1 cellular context compared by ENCODE assay signal in genomic region chr22:30754971-30755759, GRCh38.
TF ChIP-seq lines count a peak whose summit lies in the region.

No MANE protein-coding gene starts in this region.

TF ChIP-seq in HepG2, 621 proteins besides CTCF, POLR2A, EP300 and RAD21 (continued from another document):
- TF ChIP-seq, protein P1, sequence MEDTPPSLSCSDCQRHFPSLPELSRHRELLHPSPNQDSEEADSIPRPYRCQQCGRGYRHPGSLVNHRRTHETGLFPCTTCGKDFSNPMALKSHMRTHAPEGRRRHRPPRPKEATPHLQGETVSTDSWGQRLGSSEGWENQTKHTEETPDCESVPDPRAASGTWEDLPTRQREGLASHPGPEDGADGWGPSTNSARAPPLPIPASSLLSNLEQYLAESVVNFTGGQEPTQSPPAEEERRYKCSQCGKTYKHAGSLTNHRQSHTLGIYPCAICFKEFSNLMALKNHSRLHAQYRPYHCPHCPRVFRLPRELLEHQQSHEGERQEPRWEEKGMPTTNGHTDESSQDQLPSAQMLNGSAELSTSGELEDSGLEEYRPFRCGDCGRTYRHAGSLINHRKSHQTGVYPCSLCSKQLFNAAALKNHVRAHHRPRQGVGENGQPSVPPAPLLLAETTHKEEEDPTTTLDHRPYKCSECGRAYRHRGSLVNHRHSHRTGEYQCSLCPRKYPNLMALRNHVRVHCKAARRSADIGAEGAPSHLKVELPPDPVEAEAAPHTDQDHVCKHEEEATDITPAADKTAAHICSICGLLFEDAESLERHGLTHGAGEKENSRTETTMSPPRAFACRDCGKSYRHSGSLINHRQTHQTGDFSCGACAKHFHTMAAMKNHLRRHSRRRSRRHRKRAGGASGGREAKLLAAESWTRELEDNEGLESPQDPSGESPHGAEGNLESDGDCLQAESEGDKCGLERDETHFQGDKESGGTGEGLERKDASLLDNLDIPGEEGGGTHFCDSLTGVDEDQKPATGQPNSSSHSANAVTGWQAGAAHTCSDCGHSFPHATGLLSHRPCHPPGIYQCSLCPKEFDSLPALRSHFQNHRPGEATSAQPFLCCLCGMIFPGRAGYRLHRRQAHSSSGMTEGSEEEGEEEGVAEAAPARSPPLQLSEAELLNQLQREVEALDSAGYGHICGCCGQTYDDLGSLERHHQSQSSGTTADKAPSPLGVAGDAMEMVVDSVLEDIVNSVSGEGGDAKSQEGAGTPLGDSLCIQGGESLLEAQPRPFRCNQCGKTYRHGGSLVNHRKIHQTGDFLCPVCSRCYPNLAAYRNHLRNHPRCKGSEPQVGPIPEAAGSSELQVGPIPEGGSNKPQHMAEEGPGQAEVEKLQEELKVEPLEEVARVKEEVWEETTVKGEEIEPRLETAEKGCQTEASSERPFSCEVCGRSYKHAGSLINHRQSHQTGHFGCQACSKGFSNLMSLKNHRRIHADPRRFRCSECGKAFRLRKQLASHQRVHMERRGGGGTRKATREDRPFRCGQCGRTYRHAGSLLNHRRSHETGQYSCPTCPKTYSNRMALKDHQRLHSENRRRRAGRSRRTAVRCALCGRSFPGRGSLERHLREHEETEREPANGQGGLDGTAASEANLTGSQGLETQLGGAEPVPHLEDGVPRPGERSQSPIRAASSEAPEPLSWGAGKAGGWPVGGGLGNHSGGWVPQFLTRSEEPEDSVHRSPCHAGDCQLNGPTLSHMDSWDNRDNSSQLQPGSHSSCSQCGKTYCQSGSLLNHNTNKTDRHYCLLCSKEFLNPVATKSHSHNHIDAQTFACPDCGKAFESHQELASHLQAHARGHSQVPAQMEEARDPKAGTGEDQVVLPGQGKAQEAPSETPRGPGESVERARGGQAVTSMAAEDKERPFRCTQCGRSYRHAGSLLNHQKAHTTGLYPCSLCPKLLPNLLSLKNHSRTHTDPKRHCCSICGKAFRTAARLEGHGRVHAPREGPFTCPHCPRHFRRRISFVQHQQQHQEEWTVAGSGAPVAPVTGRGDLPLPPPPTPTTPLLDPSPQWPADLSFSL (CRISPR knock-in tag; IDR thresholded peaks at IDR 0.05): no peak
- TF ChIP-seq ELF3 (CRISPR knock-in tag; IDR thresholded peaks at IDR 0.05) (no peak), ZBTB7B (CRISPR knock-in tag; IDR thresholded peaks at IDR 0.05) (no peak), KLF15 (CRISPR knock-in tag; IDR thresholded peaks at IDR 0.05; ENCODE audit: borderline replicate concordance) (no peak), POGZ (CRISPR knock-in tag; IDR thresholded peaks at IDR 0.05) (no peak), ZFY (CRISPR knock-in tag; IDR thresholded peaks at IDR 0.05) (peak; percentile 38; the same call in 1 of the 2 replicates), THAP8 (CRISPR knock-in tag; IDR thresholded peaks at IDR 0.05; ENCODE audit: borderline replicate concordance) (no peak), U2AF2 (IDR thresholded peaks at IDR 0.05; ENCODE audit: low read depth, low read length) (no peak), ZNF660 (CRISPR knock-in tag; IDR thresholded peaks at IDR 0.05; ENCODE audit: borderline replicate concordance, low read depth) (no peak), ZNF383 (CRISPR knock-in tag; IDR thresholded peaks at IDR 0.05; ENCODE audit: borderline replicate concordance) (no peak), AFF4 (CRISPR knock-in tag; IDR thresholded peaks at IDR 0.05) (no peak), DBP (CRISPR knock-in tag; IDR thresholded peaks at IDR 0.05; ENCODE audit: not compliant biosample characterization) (no peak), ZEB1 (IDR thresholded peaks at IDR 0.05; ENCODE audit: insufficient replicate concordance, low read depth) (no peak), ZNF501 (CRISPR knock-in tag; IDR thresholded peaks at IDR 0.05) (0 out of 2 replicates have a peak, but pooled peaks have one; percentile 24), ZNF12 (CRISPR knock-in tag; IDR thresholded peaks at IDR 0.05) (peak; percentile 30; the same call in 1 of the 2 replicates), FOSL1 (CRISPR knock-in tag; IDR thresholded peaks at IDR 0.05; ENCODE audit: borderline replicate concordance) (no peak), ATRX (CRISPR knock-in tag; IDR thresholded peaks at IDR 0.05; ENCODE audit: borderline replicate concordance) (no peak)
- TF ChIP-seq, protein P2, sequence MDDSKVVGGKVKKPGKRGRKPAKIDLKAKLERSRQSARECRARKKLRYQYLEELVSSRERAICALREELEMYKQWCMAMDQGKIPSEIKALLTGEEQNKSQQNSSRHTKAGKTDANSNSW (CRISPR knock-in tag; IDR thresholded peaks at IDR 0.05; ENCODE audit: borderline replicate concordance): no peak
